ENCODE assay signal across 9 cellular contexts in the genomic region with DNA sequence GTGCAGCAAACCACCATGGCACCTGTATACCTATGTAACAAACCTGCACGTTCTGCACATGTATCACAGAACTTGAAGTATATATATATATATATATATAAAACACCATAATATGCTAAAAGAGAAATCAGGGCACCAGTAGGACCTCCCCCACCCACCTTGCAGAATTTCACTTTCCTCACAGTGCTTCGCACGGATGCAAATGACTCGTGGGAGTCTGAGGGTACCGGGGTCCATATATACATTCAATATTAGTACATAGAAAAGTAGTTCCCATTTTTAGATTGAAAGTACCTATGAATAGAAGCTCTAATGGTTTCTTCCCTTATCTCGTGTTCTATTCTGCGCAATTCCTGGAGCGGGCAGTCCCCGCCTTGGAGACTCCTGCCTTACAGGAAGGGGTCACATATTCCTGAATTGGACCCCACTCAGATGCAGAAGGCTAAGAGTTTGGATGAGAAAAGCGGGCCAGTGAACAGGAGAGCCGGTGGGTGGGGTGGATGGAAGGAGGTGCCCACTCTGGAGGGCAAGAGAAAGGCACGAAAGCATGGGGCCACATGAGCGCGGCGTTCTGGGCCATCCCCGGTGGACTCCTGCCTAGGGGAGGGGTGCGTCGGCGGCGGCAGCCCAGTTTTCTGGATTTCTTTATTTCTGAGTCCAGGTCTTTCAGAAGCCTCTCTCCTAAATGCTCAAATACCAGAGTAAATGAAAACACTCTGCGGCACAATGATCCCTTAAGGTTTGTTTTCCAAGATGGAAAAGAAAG.
A peak's percentile ranks its signal among the peaks of the same experiment; 100 is the strongest.
DNase-seq lines count a peak whose midpoint lies in the region; ATAC-seq and TF ChIP-seq lines count a peak whose summit lies in the region.
"Had no signal": no experiment of that assay in that cellular context is flagged by ENCODE, and none has a peak within 500 bp of the region (broad histone marks: within the 10 kb centered on the region; RNA-seq: fewer than 3 reads in every experiment).

No MANE protein-coding gene starts in this region.

- H3K36me3 ChIP-seq in heart left ventricle (peaks cover 0 to 6% (median 0%) of the 10 kb centered on the region in 9 donors), body of pancreas (replicated peaks in 1 of 2; ENCODE audit: insufficient read depth in 1 of 2, low read depth in 2 of 2) (no peaks in the 10 kb centered on the region), mucosa of stomach (ENCODE audit: control insufficient read depth, insufficient read depth, low read length) (no peaks in the 10 kb centered on the region), tibial artery (no peaks in the 10 kb centered on the region)

- no peak for TF ChIP-seq CTCF in heart left ventricle (IDR thresholded peaks at IDR 0.05)
- no peak for TF ChIP-seq CTCF in body of pancreas (IDR thresholded peaks at IDR 0.05)
- no peak for TF ChIP-seq CTCF in tibial artery (IDR thresholded peaks at IDR 0.05)

- H3K9me3 ChIP-seq in heart left ventricle (peaks cover 0 to 9% (median 0%) of the 10 kb centered on the region in 12 donors), body of pancreas (no peaks in the 10 kb centered on the region), mucosa of stomach (ENCODE audit: control insufficient read depth, low read length) (no peaks in the 10 kb centered on the region), tibial artery (no peaks in the 10 kb centered on the region)

- DNase-seq in heart left ventricle = no peak
- DNase-seq in Right ventricle myocardium superior = no peak
- DNase-seq in body of pancreas = no peak
- no peak for DNase-seq in tibial artery
- no peak for DNase-seq in NCI-H748 treated with DMSO at 0.1 percent for 48 hours (lab: John Stamatoyannopoulos, UW)
- DNase-seq: NCI-H187 treated with DMSO at 0.1 percent for 48 hours had no signal

- intact Hi-C loops in heart left ventricle (cut with DNase I) = loop anchor here in 2 of 10 donors (10.0 kb wide), 2 partner anchors 56 to 156 kb away; no protein-coding TSS in a partner anchor
- intact Hi-C loops in Right ventricle myocardium superior (cut with DNase I) = no loop called here
- intact Hi-C loops in body of pancreas (cut with DNase I) = no loop called here
- intact Hi-C loops in tibial artery (cut with DNase I; ENCODE audit: low total_unique reads) = no loop called here

- TF ChIP-seq POLR2A in heart left ventricle (IDR thresholded peaks at IDR 0.05) = no peak
- TF ChIP-seq POLR2A in body of pancreas (IDR thresholded peaks at IDR 0.05) = no peak

- ATAC-seq in heart left ventricle = no peak
- ATAC-seq in Right ventricle myocardium superior (ENCODE audit: poor library complexity) = no peak
- ATAC-seq in body of pancreas = no peak
- no peak for ATAC-seq in GM21423 (IDR thresholded peaks at IDR 0.05; ENCODE audit: unreplicated experiment)
- no peak for ATAC-seq in HG03565 (IDR thresholded peaks at IDR 0.05; ENCODE audit: unreplicated experiment)

- WGBS in heart left ventricle, 4 donors = 82 to 89% (median 86%) methylated on average over 21 of the region's 21 CpGs
- 79 to 81% methylated on average over 21 of the region's 21 CpGs for WGBS in body of pancreas, 2 donors

- H3K4me1 ChIP-seq in heart left ventricle = peaks cover 3 to 48% (median 21%) of the 10 kb centered on the region in 12 donors
- H3K4me1 ChIP-seq in body of pancreas = peaks cover 26% of the 10 kb centered on the region
- H3K4me1 ChIP-seq in mucosa of stomach (ENCODE audit: control insufficient read depth, insufficient read depth, low read length) = peaks cover 44% of the 10 kb centered on the region
- peaks cover 0 to 59% (median 27%) of the 10 kb centered on the region in 4 donors for H3K4me1 ChIP-seq in tibial artery

- peak overlapping the region; percentile 25 for H3K9ac ChIP-seq in mucosa of stomach (ENCODE audit: low read length)

- H3K27me3 ChIP-seq in heart left ventricle = no peaks in the 10 kb centered on the region
- H3K27me3 ChIP-seq in body of pancreas = no peaks in the 10 kb centered on the region
- no peaks in the 10 kb centered on the region for H3K27me3 ChIP-seq in mucosa of stomach (ENCODE audit: control insufficient read depth, insufficient read depth, low read length)
- H3K27me3 ChIP-seq in tibial artery = no peaks in the 10 kb centered on the region

- H3K4me3 ChIP-seq in heart left ventricle (peak overlapping the region in 9 of 12 donors; percentile 3 to 40 (median 24)), body of pancreas (no peak overlapping the region), mucosa of stomach (ENCODE audit: low read length) (no peak overlapping the region), tibial artery (peak overlapping the region; percentile 42 to 50)

- peak overlapping the region in 11 of 12 donors; percentile 32 to 75 (median 62) for H3K27ac ChIP-seq in heart left ventricle
- peak overlapping the region in 3 of 4 donors; percentile 58 to 82 (median 68) for H3K27ac ChIP-seq in body of pancreas
- peak overlapping the region; percentile 74 to 80 for H3K27ac ChIP-seq in tibial artery

Comparison
In these comparisons a context has a peak if more than half of its experiments do, and no peak if none do; other contexts are left out.
1. H3K4me3 ChIP-seq: peak in heart left ventricle (9 of 12) and tibial artery (2 of 2); none in body of pancreas (0 of 2) and mucosa of stomach (single experiment).
2. Peak in every context shown above with its lines, with median percentiles within 50 percentile points of each other: H3K27ac ChIP-seq.